In the genomic region with DNA sequence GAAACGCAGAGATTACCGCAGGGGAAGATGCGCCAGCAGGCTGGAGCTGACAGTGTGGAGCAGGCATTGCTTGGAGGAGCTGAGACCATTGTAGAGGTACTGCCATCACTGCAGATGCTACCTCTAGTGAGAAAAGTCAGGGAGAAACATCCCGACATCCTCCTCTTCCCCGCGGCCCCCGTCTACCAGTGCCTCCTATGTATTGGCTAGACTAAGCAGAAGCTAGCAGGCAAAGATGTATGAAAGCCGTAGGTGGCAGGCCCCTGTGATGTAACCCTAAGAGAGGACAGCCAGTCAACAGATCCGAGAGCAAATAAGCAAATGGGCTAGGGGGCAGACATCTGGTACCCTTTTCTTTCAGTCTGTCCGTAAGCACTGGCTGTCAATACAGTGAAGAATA, we compare ENCODE assay signal across 18 cellular contexts.
"Had no signal": no experiment of that assay in that cellular context is flagged by ENCODE, and none has a peak within 500 bp of the region (broad histone marks: within the 10 kb centered on the region; RNA-seq: fewer than 3 reads in every experiment).

No MANE protein-coding gene starts in this region.

- H3K4me1 ChIP-seq: foreskin keratinocyte, lower lobe of right lung, right lobe of liver, uterus had no signal

- H2AFZ ChIP-seq: hepatocyte had no signal

- H3K9me3 ChIP-seq: lower lobe of right lung, right lobe of liver, stomach, uterus had no signal

- DNase-seq: activated B cell treated with CpG ODN at 0.5 μM for 24 hours; activated CD4-positive, alpha-beta memory T cell treated with anti-CD3 and anti-CD28 coated beads, Interleukin-2, amount 10 ng/mL, durations not matched to agents 7 days and 5 days; activated effector memory CD4-positive, alpha-beta T cell treated with anti-CD3 and anti-CD28 coated beads, Interleukin-2, amount 50 U/mL, for 16 hours; activated naive CD4-positive, alpha-beta T cell treated with anti-CD3 and anti-CD28 coated beads, Interleukin-2, amount 50 U/mL, for 16 hours; aorta; effector memory CD4-positive, alpha-beta T cell; immature natural killer cell; lower lobe of right lung; naive thymus-derived CD4-positive, alpha-beta T cell; right lobe of liver; small intestine; stomach; trophoblast cell; uterus had no signal

- ATAC-seq: left lobe of liver; lower lobe of right lung; naive thymus-derived CD4-positive, alpha-beta T cell; right lobe of liver; stimulated activated memory B cell treated with anti-CD40 and anti-IgM and Interleukin-4, amounts not matched to agents 10 μg/mL and 1 μg/mL and 100 μg/mL, for 72 hours had no signal

- H3K36me3 ChIP-seq: lower lobe of right lung, right lobe of liver, stomach, uterus had no signal

- H3K27me3 ChIP-seq: hepatocyte, right lobe of liver, stomach, uterus had no signal

- H3K79me2 ChIP-seq: hepatocyte had no signal

- H3K4me3 ChIP-seq: hepatocyte, lower lobe of right lung, right lobe of liver, stomach, uterus had no signal

- H3K4me2 ChIP-seq: hepatocyte had no signal

- H3K27ac ChIP-seq: foreskin keratinocyte, hepatocyte, lower lobe of right lung, right lobe of liver, stomach, uterus had no signal
